Comparison of ENCODE assay signal across 1 cellular context in genomic region chr10:70052462-70053211, GRCh38.
TF ChIP-seq lines count a peak whose summit lies in the region.

Gene MACROH2A2 (plus strand): TSS chr10:70052846. CDS start chr10:70075659, 22,813 bp downstream.

TF ChIP-seq in WTC11, 78 proteins besides CTCF, POLR2A, EP300 and RAD21 (continued from another document):
- TF ChIP-seq PRDM15 (CRISPR knock-in tag; IDR thresholded peaks at IDR 0.05) (no peak), TEAD4 (CRISPR knock-in tag; IDR thresholded peaks at IDR 0.05) (no peak), ATF3 (CRISPR knock-in tag; conservative IDR thresholded peaks at IDR 0.05) (no peak), ZNF138 (CRISPR knock-in tag; conservative IDR thresholded peaks at IDR 0.05) (no peak), USF2 (CRISPR knock-in tag; IDR thresholded peaks at IDR 0.05) (no peak), SMAD4 (CRISPR knock-in tag; IDR thresholded peaks at IDR 0.05) (no peak), NFE2L1 (CRISPR knock-in tag; IDR thresholded peaks at IDR 0.05) (no peak), USF1 (CRISPR knock-in tag; IDR thresholded peaks at IDR 0.05) (no peak), HMGA2 (CRISPR knock-in tag; IDR thresholded peaks at IDR 0.05) (no peak), CREB1 (CRISPR knock-in tag; IDR thresholded peaks at IDR 0.05) (no peak), NFATC4 (CRISPR knock-in tag; IDR thresholded peaks at IDR 0.05) (no peak), ATF2 (CRISPR knock-in tag; IDR thresholded peaks at IDR 0.05; ENCODE audit: borderline replicate concordance, low read depth) (no peak), ESRRA (CRISPR knock-in tag; IDR thresholded peaks at IDR 0.05; ENCODE audit: borderline replicate concordance) (no peak), E2F4 (CRISPR knock-in tag; IDR thresholded peaks at IDR 0.05; ENCODE audit: borderline replicate concordance, low read depth) (no peak), FOXP4 (CRISPR knock-in tag; IDR thresholded peaks at IDR 0.05) (no peak), ARID4B (CRISPR knock-in tag; IDR thresholded peaks at IDR 0.05; ENCODE audit: borderline replicate concordance) (0 out of 2 replicates have a peak, but pooled peaks have one; percentile 21), GABPB1 (CRISPR knock-in tag; IDR thresholded peaks at IDR 0.05) (0 out of 2 replicates have a peak, but pooled peaks have one; percentile 29), ZNF232 (CRISPR knock-in tag; IDR thresholded peaks at IDR 0.05) (no peak)
